ENCODE assay signal across 16 cellular contexts in the genomic region with DNA sequence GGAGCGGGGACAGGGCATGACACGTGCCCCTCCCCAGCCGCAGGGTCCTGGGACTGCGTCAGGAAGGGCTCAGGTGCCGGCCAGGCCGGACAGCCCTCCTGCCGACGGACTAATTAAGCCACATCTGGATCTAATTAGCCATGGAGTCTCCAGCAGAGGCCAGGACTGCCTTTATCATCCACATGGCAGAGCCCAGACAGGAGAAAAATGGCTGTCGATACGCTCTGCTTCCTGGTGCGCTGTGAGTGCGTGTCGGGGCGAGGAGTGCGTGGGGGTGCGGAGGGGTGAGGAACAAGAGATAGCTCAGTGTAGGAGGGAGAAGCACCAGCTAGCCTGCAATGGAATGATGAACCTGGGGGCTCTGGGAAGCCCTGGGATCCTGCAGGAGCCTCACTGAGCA.
DNase-seq lines count a peak whose midpoint lies in the region; TF ChIP-seq lines count a peak whose summit lies in the region.
"Had no signal": no experiment of that assay in that cellular context is flagged by ENCODE, and none has a peak within 500 bp of the region (broad histone marks: within the 10 kb centered on the region; RNA-seq: fewer than 3 reads in every experiment).

No MANE protein-coding gene starts in this region.

- peak; percentile 16 for DNase-seq in EH (ENCODE audit: low read depth)
- DNase-seq in adipocyte (ENCODE audit: low read depth): peak; percentile 38
- DNase-seq in left kidney (ENCODE audit: low read depth, low spot score): peak; percentile 84
- peak; percentile 56 for DNase-seq in sigmoid colon
- no peak for DNase-seq in GM19238 (ENCODE audit: insufficient read length, low spot score)
- no peak for DNase-seq in chondrocyte (ENCODE audit: low spot score)
- DNase-seq in GM03348 (ENCODE audit: low spot score): no peak
- DNase-seq: ACHN, C1 segment of cervical spinal cord, Kasumi-1, NCI-H187 treated with DMSO at 0.1 percent for 48 hours, NCI-H2171, NCI-H510A treated with DMSO at 0.1 percent for 48 hours, SIG-M5, SW 1271 had no signal

- H3K9ac ChIP-seq in adipocyte (ENCODE audit: low read length): no peak overlapping the region

- no peak for TF ChIP-seq CTCF in sigmoid colon (IDR thresholded peaks at IDR 0.05)
- no peak for TF ChIP-seq CTCF in chondrocyte (IDR thresholded peaks at IDR 0.05)

- no peak for TF ChIP-seq POLR2A in sigmoid colon (IDR thresholded peaks at IDR 0.05)

- H3K9me3 ChIP-seq in adipocyte (ENCODE audit: control insufficient read depth, low read length): no peaks in the 10 kb centered on the region
- no peaks in the 10 kb centered on the region for H3K9me3 ChIP-seq in sigmoid colon
- H3K9me3 ChIP-seq: Peyer's patch had no signal

- H3K4me3 ChIP-seq in adipocyte (ENCODE audit: low read length) (no peak overlapping the region), sigmoid colon (no peak overlapping the region)
- H3K4me3 ChIP-seq: Peyer's patch had no signal

- no peak for TF ChIP-seq EP300 in sigmoid colon (IDR thresholded peaks at IDR 0.05)

- H3K27me3 Mint-ChIP-seq in chondrocyte (ENCODE audit: low read depth): peaks cover 56% of the 10 kb centered on the region

- intact Hi-C loops in sigmoid colon (cut with DNase I): no loop called here

- H3K36me3 ChIP-seq in adipocyte (ENCODE audit: control insufficient read depth, insufficient read depth, low read length, severe bottlenecking): no peaks in the 10 kb centered on the region
- no peaks in the 10 kb centered on the region for H3K36me3 ChIP-seq in sigmoid colon
- H3K36me3 ChIP-seq: Peyer's patch had no signal

- WGBS in sigmoid colon, 2 donors: 87 to 92% methylated on average over 16 of the region's 16 CpGs

- H3K4me3 Mint-ChIP-seq in chondrocyte (ENCODE audit: unreplicated experiment): no peak overlapping the region

- H3K27me3 ChIP-seq in adipocyte (replicated peaks; ENCODE audit: control insufficient read depth, insufficient read depth, low read length) (peaks cover 51% of the 10 kb centered on the region), sigmoid colon (no peaks in the 10 kb centered on the region)
- H3K27me3 ChIP-seq: Peyer's patch had no signal

- no peaks in the 10 kb centered on the region for H3K36me3 Mint-ChIP-seq in chondrocyte (ENCODE audit: low read depth)

- no peak overlapping the region for H3K27ac Mint-ChIP-seq in chondrocyte (ENCODE audit: unreplicated experiment)

- no peak overlapping the region for H3K27ac ChIP-seq in sigmoid colon
- H3K27ac ChIP-seq: Peyer's patch had no signal

- no peaks in the 10 kb centered on the region for H3K4me1 Mint-ChIP-seq in chondrocyte (ENCODE audit: low read depth)

- no peaks in the 10 kb centered on the region for H3K4me1 ChIP-seq in adipocyte (ENCODE audit: control insufficient read depth, insufficient read depth, low read length)
- peaks cover 0 to 14% (median 4%) of the 10 kb centered on the region in 4 donors for H3K4me1 ChIP-seq in sigmoid colon

- no peaks in the 10 kb centered on the region for H3K9me3 Mint-ChIP-seq in chondrocyte (ENCODE audit: low read depth)

Comparison
In these comparisons a context has a peak if more than half of its experiments do, and no peak if none do; other contexts are left out.
1. DNase-seq: peak in EH (single experiment), adipocyte (single experiment), left kidney (single experiment) and sigmoid colon (single experiment); none in GM19238 (single experiment), chondrocyte (single experiment) and GM03348 (single experiment).